Comparison of ENCODE assay signal across 17 cellular contexts in genomic region chr7:145156834-145157233, GRCh38.
"Had no signal": no experiment of that assay in that cellular context is flagged by ENCODE, and none has a peak within 500 bp of the region (broad histone marks: within the 10 kb centered on the region; RNA-seq: fewer than 3 reads in every experiment).

No MANE protein-coding gene starts in this region.

- ATAC-seq: activated CD4-positive, alpha-beta T cell treated with anti-CD3 and anti-CD28 coated beads for 36 hours; activated naive CD4-positive, alpha-beta T cell treated with anti-CD3 and anti-CD28 coated beads, Interleukin-2, amount 50 U/mL, for 72 hours; gastrocnemius medialis; left lobe of liver; natural killer cell; sciatic nerve; stimulated activated effector memory CD8-positive, alpha-beta T cell treated with anti-CD3 and anti-CD28 coated beads, Interleukin-12 subunit alpha, Interleukin-12 subunit beta, amount 100 ng/mL, for 72 hours; WTC11 had no signal

- FAIRE-seq: astrocyte, kidney had no signal

- DNase-seq: activated CD4-positive, alpha-beta T cell treated with anti-CD3 and anti-CD28 coated beads for 36 hours; activated CD4-positive, alpha-beta T cell treated with anti-CD3 and anti-CD28 coated beads, Interleukin-2, amount 50 U/mL, for 48 hours; activated gamma-delta T cell treated with Interleukin-2 at 50 U/mL for 16 hours; adrenal gland; effector CD4-positive, alpha-beta T cell; gastrocnemius medialis; head of caudate nucleus; kidney; natural killer cell; stimulated activated CD4-positive, alpha-beta T cell treated with anti-CD3 and anti-CD28 coated beads, Interleukin-4, amount 100 ng/mL, for 24 hours; testis had no signal
